ENCODE assay signal across 1 cellular context in the genomic region with DNA sequence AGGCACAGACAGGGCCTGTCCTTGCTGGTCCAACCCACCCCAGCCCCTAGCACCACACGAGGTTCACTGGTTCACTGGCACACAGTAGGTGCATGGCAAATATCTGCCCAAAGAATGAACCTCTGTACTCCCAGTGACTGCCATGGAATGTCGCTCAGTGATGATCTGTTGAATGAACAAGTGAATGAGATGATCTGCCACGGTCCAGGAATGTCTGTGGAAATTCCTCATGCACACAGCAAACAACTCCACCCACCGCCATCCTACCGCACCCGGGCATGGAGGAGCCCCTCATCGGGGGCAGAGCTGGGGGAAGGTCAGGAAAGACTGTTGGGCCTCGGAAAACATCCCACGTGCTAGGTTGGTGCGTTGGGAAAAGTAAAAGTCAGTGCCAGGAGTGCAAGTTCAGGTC.
TF ChIP-seq lines count a peak whose summit lies in the region.

No MANE protein-coding gene starts in this region.

TF ChIP-seq in endothelial cell of umbilical vein, 7 proteins besides CTCF, POLR2A, EP300 and RAD21 (continued from another document):
- TF ChIP-seq, protein P1, sequence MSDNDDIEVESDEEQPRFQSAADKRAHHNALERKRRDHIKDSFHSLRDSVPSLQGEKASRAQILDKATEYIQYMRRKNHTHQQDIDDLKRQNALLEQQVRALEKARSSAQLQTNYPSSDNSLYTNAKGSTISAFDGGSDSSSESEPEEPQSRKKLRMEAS (IDR thresholded peaks at IDR 0.05; ENCODE audit: insufficient read depth, insufficient read length) = no peak
- TF ChIP-seq FOS (IDR thresholded peaks at IDR 0.05; ENCODE audit: borderline replicate concordance, insufficient read depth, low read length) = no peak
